9 cellular contexts compared by ENCODE assay signal in genomic region chr7:25093268-25093802, GRCh38. TPM values are rescaled to one million over a fixed set of nuclear protein-coding genes. Genes with fewer than 3 reads are reported as not detected.
DNase-seq lines count a peak whose midpoint lies in the region; ATAC-seq and TF ChIP-seq lines count a peak whose summit lies in the region.
"Had no signal": no experiment of that assay in that cellular context is flagged by ENCODE, and none has a peak within 500 bp of the region (broad histone marks: within the 10 kb centered on the region; RNA-seq: fewer than 3 reads in every experiment).

No MANE protein-coding gene starts in this region.

- H3K4me3 ChIP-seq in liver (ENCODE audit: low read depth in 1 of 3, low read length in 3 of 3): no peak overlapping the region
- H3K4me3 ChIP-seq: BLaER1 treated with 17β-estradiol and CSF1 and Interleukin-3, amounts not matched to agents 10 nM and 100 nM had no signal

- no peak overlapping the region for H3K9ac ChIP-seq in liver (ENCODE audit: low read depth in 1 of 2, low read length in 2 of 2)
- H3K9ac ChIP-seq: BLaER1 treated with 17β-estradiol and CSF1 and Interleukin-3, amounts not matched to agents 10 nM and 100 nM had no signal

- H3K27ac ChIP-seq in liver (ENCODE audit: low read depth in 1 of 2, low read length in 2 of 2): no peak overlapping the region
- H3K27ac ChIP-seq: BLaER1 treated with 17β-estradiol and CSF1 and Interleukin-3, amounts not matched to agents 10 nM and 100 nM had no signal

- H3K27me3 ChIP-seq in liver (ENCODE audit: control insufficient read depth in 4 of 4, insufficient read depth in 4 of 4, low read length in 3 of 4): no peaks in the 10 kb centered on the region
- H3K27me3 ChIP-seq: BLaER1 treated with 17β-estradiol and CSF1 and Interleukin-3, amounts not matched to agents 10 nM and 100 nM had no signal

- peaks cover 6% of the 10 kb centered on the region for H3K4me1 Mint-ChIP-seq in chondrocyte (ENCODE audit: low read depth)

- H3K36me3 Mint-ChIP-seq in chondrocyte (ENCODE audit: low read depth): peaks cover 2% of the 10 kb centered on the region

- DNase-seq in NCI-H187 (lab: John Stamatoyannopoulos, UW) (peak; percentile 35 to 38), NCI-H187 treated with DMSO at 0.1 percent for 48 hours (lab: John Stamatoyannopoulos, UW) (no peak), NCI-H345 (lab: John Stamatoyannopoulos, UW) (peak; percentile 66), chondrocyte (ENCODE audit: low spot score) (no peak)
- DNase-seq in activated CD4-positive, CD25-positive, alpha-beta regulatory T cell treated with anti-CD3 and anti-CD28 coated beads, Interleukin-2, amount 50 U/mL, for 72 hours: peak; percentile 82
- peak; percentile 48 to 68 (median 59) for DNase-seq in stimulated activated CD4-positive, alpha-beta T cell treated with anti-CD3 and anti-CD28 coated beads, TNF-alpha, amount 100 ng/mL, for 4 hours (ENCODE audit: low read depth in 3 of 3)

- TF ChIP-seq CTCF in chondrocyte (IDR thresholded peaks at IDR 0.05) (peak; percentile 81), liver (IDR thresholded peaks at IDR 0.05; ENCODE audit: low read depth, low read length, missing input control) (peak; percentile 60)

- 49% methylated on average over 3 of the region's 3 CpGs for WGBS in liver

- H3K4me1 ChIP-seq in liver (ENCODE audit: control insufficient read depth in 4 of 4, insufficient read depth in 4 of 4, low read length in 3 of 4): peaks cover 0 to 9% (median 6%) of the 10 kb centered on the region in 4 donors

- H3K9me3 Mint-ChIP-seq in chondrocyte (ENCODE audit: low read depth): no peaks in the 10 kb centered on the region

- no peaks in the 10 kb centered on the region for H3K9me3 ChIP-seq in liver (ENCODE audit: control insufficient read depth in 4 of 4, low read length in 3 of 4)
- H3K9me3 ChIP-seq: BLaER1 treated with 17β-estradiol and CSF1 and Interleukin-3, amounts not matched to agents 10 nM and 100 nM had no signal

- H3K36me3 ChIP-seq in liver (ENCODE audit: control insufficient read depth in 4 of 4, insufficient read depth in 3 of 4, low read depth in 1 of 4, low read length in 3 of 4): no peaks in the 10 kb centered on the region
- H3K36me3 ChIP-seq: BLaER1 treated with 17β-estradiol and CSF1 and Interleukin-3, amounts not matched to agents 10 nM and 100 nM had no signal

- ATAC-seq in HG02973 (IDR thresholded peaks at IDR 0.05; ENCODE audit: unreplicated experiment): peak; percentile 55

- H3K27ac Mint-ChIP-seq in chondrocyte (ENCODE audit: unreplicated experiment): no peak overlapping the region

- no peak overlapping the region for H3K4me3 Mint-ChIP-seq in chondrocyte (ENCODE audit: unreplicated experiment)

- H3K27me3 Mint-ChIP-seq in chondrocyte (ENCODE audit: low read depth): peaks cover 2% of the 10 kb centered on the region

- peak; percentile 55 to 76 for TF ChIP-seq RAD21 in liver (IDR thresholded peaks at IDR 0.05)

TF ChIP-seq in liver, 16 proteins besides CTCF, POLR2A, EP300 and RAD21:
- peak in 1 of 2 donors; percentile 17 for TF ChIP-seq HNF4A (conservative IDR thresholded peaks at IDR 0.05)
- TF ChIP-seq GABPA (IDR thresholded peaks at IDR 0.05 in 1 of 2, conservative IDR thresholded peaks at IDR 0.05 in 1 of 2): no peak
- TF ChIP-seq EGR1 (IDR thresholded peaks at IDR 0.05; ENCODE audit: low read depth in 2 of 2): peak in 1 of 2 donors; percentile 30
- TF ChIP-seq FOXA2 (IDR thresholded peaks at IDR 0.05): peak; percentile 33
- TF ChIP-seq TAF1 (conservative IDR thresholded peaks at IDR 0.05): no peak

RNA-seq across cellular contexts. Expression of gene CYCS, which starts 31.7 kb away (rescaled TPM):
- 72.6 to 94.4 TPM (median 76.7 TPM) in 3 replicates for total RNA-seq in chondrocyte
- total RNA-seq in liver: 10 to 100 TPM; 23.1 to 24.3 TPM
- polyA plus RNA-seq in liver: 10 to 100 TPM; 60.6 to 74.3 TPM

Comparison
In these comparisons a context has a peak if more than half of its experiments do, and no peak if none do; other contexts are left out.
1. DNase-seq: peak in NCI-H187 (2 of 2), NCI-H345 (single experiment), activated CD4-positive, CD25-positive, alpha-beta regulatory T cell treated with anti-CD3 and anti-CD28 coated beads, Interleukin-2, amount 50 U/mL, for 72 hours (single experiment) and stimulated activated CD4-positive, alpha-beta T cell treated with anti-CD3 and anti-CD28 coated beads, TNF-alpha, amount 100 ng/mL, for 4 hours (3 of 3); none in NCI-H187 treated with DMSO at 0.1 percent for 48 hours (single experiment) and chondrocyte (single experiment).